ENCODE assay signal across 16 cellular contexts in the genomic region with DNA sequence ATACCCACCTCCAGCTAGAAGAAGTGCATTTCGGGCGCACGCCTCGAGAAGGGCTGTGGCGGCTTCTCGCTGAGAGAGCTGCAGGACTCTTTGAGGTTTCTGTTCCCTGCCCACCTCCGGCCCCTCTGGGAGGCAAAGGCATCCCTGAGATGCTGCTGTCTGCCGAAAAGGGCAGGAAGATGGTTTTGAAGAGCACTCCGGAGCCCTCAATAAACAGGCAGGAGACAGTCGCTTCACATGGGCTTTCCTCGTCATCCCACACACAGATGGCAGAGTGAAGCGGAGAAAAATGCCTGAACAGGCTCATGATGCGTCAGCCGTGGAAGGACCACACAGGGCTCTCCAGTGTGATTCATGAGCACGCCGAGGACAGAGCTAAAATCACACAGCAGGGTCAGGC. TPM values are rescaled to one million over a fixed set of nuclear protein-coding genes. Genes with fewer than 3 reads are reported as not detected.
A peak's percentile ranks its signal among the peaks of the same experiment; 100 is the strongest.
DNase-seq lines count a peak whose midpoint lies in the region; ATAC-seq and TF ChIP-seq lines count a peak whose summit lies in the region.
"Had no signal": no experiment of that assay in that cellular context is flagged by ENCODE, and none has a peak within 500 bp of the region (broad histone marks: within the 10 kb centered on the region; RNA-seq: fewer than 3 reads in every experiment).

No MANE protein-coding gene starts in this region.

- no peak overlapping the region for H2BK12ac ChIP-seq in neuronal stem cell (ENCODE audit: low read length)

- no peaks in the 10 kb centered on the region for H3K36me3 Mint-ChIP-seq in activated CD8-positive, alpha-beta memory T cell treated with anti-CD3 and anti-CD28 coated beads, Interleukin-2, amount 10 ng/mL, durations not matched to agents 7 days and 5 days

- no peaks in the 10 kb centered on the region for H3K9me3 Mint-ChIP-seq in activated CD8-positive, alpha-beta memory T cell treated with anti-CD3 and anti-CD28 coated beads, Interleukin-2, amount 10 ng/mL, durations not matched to agents 7 days and 5 days (ENCODE audit: low read depth)

- H2AK5ac ChIP-seq in neuronal stem cell (ENCODE audit: low read depth, low read length): no peak overlapping the region

- CTCF ChIA-PET in activated CD8-positive, alpha-beta memory T cell treated with anti-CD3 and anti-CD28 coated beads, Interleukin-2, amount 10 ng/mL, durations not matched to agents 7 days and 5 days (lab: Charles Lee): interaction anchor here (1.2 kb wide), 1 partner anchor 15 kb away, joined by 3 read pairs; no protein-coding TSS in a partner anchor

- H3K27me3 ChIP-seq in neuronal stem cell (ENCODE audit: control insufficient read depth in 3 of 3, insufficient read depth in 3 of 3, low read depth in 1 of 3, low read length in 3 of 3): peaks cover 0 to 69% (median 10%) of the 10 kb centered on the region in 3 experiments
- H3K27me3 ChIP-seq: ovary, Peyer's patch, testis had no signal

- H3K14ac ChIP-seq in neuronal stem cell (ENCODE audit: low read length): no peak overlapping the region

- peaks cover 8% of the 10 kb centered on the region for H3K4me1 Mint-ChIP-seq in activated CD8-positive, alpha-beta memory T cell treated with anti-CD3 and anti-CD28 coated beads, Interleukin-2, amount 10 ng/mL, durations not matched to agents 7 days and 5 days

- peaks cover 26% of the 10 kb centered on the region for H3K27me3 Mint-ChIP-seq in activated CD8-positive, alpha-beta memory T cell treated with anti-CD3 and anti-CD28 coated beads, Interleukin-2, amount 10 ng/mL, durations not matched to agents 7 days and 5 days

- H3K4me3 ChIP-seq in foreskin fibroblast (ENCODE audit: low read depth in 1 of 2, low read length in 2 of 2): no peak overlapping the region
- H3K4me3 ChIP-seq in neuronal stem cell (ENCODE audit: low read length in 2 of 2): no peak overlapping the region
- H3K4me3 ChIP-seq: HAP-1, ovary, Peyer's patch, skin epidermis, testis had no signal

- no peak overlapping the region for H3K27ac Mint-ChIP-seq in activated CD8-positive, alpha-beta memory T cell treated with anti-CD3 and anti-CD28 coated beads, Interleukin-2, amount 10 ng/mL, durations not matched to agents 7 days and 5 days

- no peak overlapping the region for H3K9ac ChIP-seq in neuronal stem cell (ENCODE audit: low read depth, low read length, poor library complexity)

- peak; percentile 73 for DNase-seq in EH (ENCODE audit: low read depth)
- peak; percentile 17 for DNase-seq in T1000 (lab: John Stamatoyannopoulos, UW)
- peak; percentile 72 to 85 for DNase-seq in foreskin fibroblast
- DNase-seq in neuronal stem cell (ENCODE audit: low spot score): no peak
- no peak for DNase-seq in activated CD8-positive, alpha-beta memory T cell treated with anti-CD3 and anti-CD28 coated beads, Interleukin-2, amount 10 ng/mL, durations not matched to agents 7 days and 5 days
- DNase-seq in activated T-cell treated with anti-CD3 and anti-CD28 coated beads for 4 hours: no peak
- DNase-seq: GF-D8, NCI-H774, Peyer's patch, WERI-Rb-1 had no signal

- H3K4me2 ChIP-seq in neuronal stem cell (ENCODE audit: insufficient read depth, low read length, poor library complexity, severe bottlenecking): no peak overlapping the region

- H4K91ac ChIP-seq in neuronal stem cell (ENCODE audit: low read depth, low read length, poor library complexity): no peak overlapping the region

- no peaks in the 10 kb centered on the region for H3K79me1 ChIP-seq in neuronal stem cell (ENCODE audit: low read depth, low read length)

- no peaks in the 10 kb centered on the region for H3K9me3 ChIP-seq in neuronal stem cell (replicated peaks in 1 of 2; ENCODE audit: control insufficient read depth in 2 of 2, insufficient read depth in 1 of 2, low read depth in 1 of 2, low read length in 2 of 2)
- H3K9me3 ChIP-seq: HAP-1, ovary, Peyer's patch, testis had no signal

- H2BK120ac ChIP-seq in neuronal stem cell (ENCODE audit: low read depth, low read length): no peak overlapping the region

- H3K36me3 ChIP-seq in neuronal stem cell (replicated peaks in 1 of 2; ENCODE audit: control insufficient read depth in 2 of 2, insufficient read depth in 2 of 2, low read length in 2 of 2): no peaks in the 10 kb centered on the region
- H3K36me3 ChIP-seq: HAP-1, ovary, Peyer's patch, WERI-Rb-1 had no signal

- no peak overlapping the region for H3K4ac ChIP-seq in neuronal stem cell (ENCODE audit: low read length)

- H3K4me3 Mint-ChIP-seq in activated CD8-positive, alpha-beta memory T cell treated with anti-CD3 and anti-CD28 coated beads, Interleukin-2, amount 10 ng/mL, durations not matched to agents 7 days and 5 days: no peak overlapping the region

- WGBS in neuronal stem cell (ENCODE audit: extremely low coverage in 2 of 2, insufficient read length in 2 of 2, insufficient replicate concordance in 1 of 2), 2 donors: no CpG with 5 or more reads among the region's 16 CpGs

- H3K27ac ChIP-seq in neuronal stem cell (replicated peaks; ENCODE audit: low read length): no peak overlapping the region
- H3K27ac ChIP-seq: ovary, Peyer's patch, testis, WERI-Rb-1 had no signal

- peaks cover 0 to 5% of the 10 kb centered on the region in 2 donors for H3K4me1 ChIP-seq in neuronal stem cell (ENCODE audit: control insufficient read depth in 2 of 2, insufficient read depth in 1 of 2, low read depth in 1 of 2, low read length in 2 of 2)
- H3K4me1 ChIP-seq: Peyer's patch, testis had no signal

- H3K23ac ChIP-seq in neuronal stem cell (ENCODE audit: low read depth, low read length, poor library complexity): no peak overlapping the region

- no peak overlapping the region for H4K8ac ChIP-seq in neuronal stem cell (ENCODE audit: low read depth, low read length)

- peak overlapping the region; percentile 15 for H3K18ac ChIP-seq in neuronal stem cell (ENCODE audit: low read length)

- H2BK15ac ChIP-seq in neuronal stem cell (ENCODE audit: low read length): peak overlapping the region; percentile 53

- no peak for TF ChIP-seq CTCF in foreskin fibroblast (IDR thresholded peaks at IDR 0.05; ENCODE audit: low read depth, low read length)

- H2BK5ac ChIP-seq in neuronal stem cell (ENCODE audit: low read length): no peak overlapping the region

- no peak for ATAC-seq in HG02763 (IDR thresholded peaks at IDR 0.05; ENCODE audit: unreplicated experiment)
- ATAC-seq in activated CD8-positive, alpha-beta memory T cell treated with anti-CD3 and anti-CD28 coated beads, Interleukin-2, amount 10 ng/mL, durations not matched to agents 7 days and 5 days: no peak
- ATAC-seq in HG03432 (IDR thresholded peaks at IDR 0.05; ENCODE audit: unreplicated experiment): no peak

- peak overlapping the region; percentile 63 for H2AFZ ChIP-seq in neuronal stem cell (ENCODE audit: low read length)

RNA-seq across cellular contexts. Expression of a gene that starts 25.4 kb away (rescaled TPM):
- 26.2 TPM for polyA plus RNA-seq in neuronal stem cell (2013, experiment 1 of 2)
- 27.3 TPM for polyA plus RNA-seq in neuronal stem cell (2013, experiment 2 of 2)
- 1 to 10 TPM in 1 of 2 experiments, under 1 TPM in 1; 0.28 to 1.3 TPM for total RNA-seq in activated CD8-positive, alpha-beta memory T cell treated with anti-CD3 and anti-CD28 coated beads, Interleukin-2, amount 10 ng/mL, durations not matched to agents 7 days and 5 days

Comparison
In these comparisons a context has a peak if more than half of its experiments do, and no peak if none do; other contexts are left out.
1. DNase-seq: peak in EH (single experiment), T1000 (single experiment) and foreskin fibroblast (2 of 2); none in neuronal stem cell (single experiment), activated CD8-positive, alpha-beta memory T cell treated with anti-CD3 and anti-CD28 coated beads, Interleukin-2, amount 10 ng/mL, durations not matched to agents 7 days and 5 days (single experiment) and activated T-cell treated with anti-CD3 and anti-CD28 coated beads for 4 hours (single experiment).